ENCODE assay signal across 1 cellular context in the genomic region with DNA sequence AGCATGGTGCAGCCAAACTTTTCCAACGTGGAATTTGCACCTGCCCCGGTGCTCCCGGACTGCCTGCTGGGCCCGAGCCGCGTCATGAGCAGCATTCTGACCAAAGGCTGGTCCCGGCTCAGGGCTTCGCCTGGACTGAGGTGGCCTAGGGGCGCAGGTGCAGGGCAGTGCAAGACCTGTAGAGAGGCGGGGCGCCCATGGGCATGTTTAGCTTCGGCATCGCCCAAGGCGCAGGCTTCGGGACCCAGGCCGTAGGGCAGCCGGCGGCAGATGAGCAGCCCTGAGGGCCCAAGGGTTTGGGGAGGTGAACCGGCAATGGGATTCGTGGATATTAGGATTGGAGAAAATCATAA.
TF ChIP-seq lines count a peak whose summit lies in the region.

No MANE protein-coding gene starts in this region.

TF ChIP-seq in A549, 52 proteins besides CTCF, POLR2A, EP300 and RAD21 (continued from another document):
- no peak for TF ChIP-seq MAZ (IDR thresholded peaks at IDR 0.05; ENCODE audit: borderline replicate concordance, low read depth, low read length)
- TF ChIP-seq, protein P1, sequence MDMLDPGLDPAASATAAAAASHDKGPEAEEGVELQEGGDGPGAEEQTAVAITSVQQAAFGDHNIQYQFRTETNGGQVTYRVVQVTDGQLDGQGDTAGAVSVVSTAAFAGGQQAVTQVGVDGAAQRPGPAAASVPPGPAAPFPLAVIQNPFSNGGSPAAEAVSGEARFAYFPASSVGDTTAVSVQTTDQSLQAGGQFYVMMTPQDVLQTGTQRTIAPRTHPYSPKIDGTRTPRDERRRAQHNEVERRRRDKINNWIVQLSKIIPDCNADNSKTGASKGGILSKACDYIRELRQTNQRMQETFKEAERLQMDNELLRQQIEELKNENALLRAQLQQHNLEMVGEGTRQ (IDR thresholded peaks at IDR 0.05) = no peak
- TF ChIP-seq NPAS2 (CRISPR knock-in tag; IDR thresholded peaks at IDR 0.05; ENCODE audit: borderline replicate concordance) = no peak
- TF ChIP-seq, protein P2, sequence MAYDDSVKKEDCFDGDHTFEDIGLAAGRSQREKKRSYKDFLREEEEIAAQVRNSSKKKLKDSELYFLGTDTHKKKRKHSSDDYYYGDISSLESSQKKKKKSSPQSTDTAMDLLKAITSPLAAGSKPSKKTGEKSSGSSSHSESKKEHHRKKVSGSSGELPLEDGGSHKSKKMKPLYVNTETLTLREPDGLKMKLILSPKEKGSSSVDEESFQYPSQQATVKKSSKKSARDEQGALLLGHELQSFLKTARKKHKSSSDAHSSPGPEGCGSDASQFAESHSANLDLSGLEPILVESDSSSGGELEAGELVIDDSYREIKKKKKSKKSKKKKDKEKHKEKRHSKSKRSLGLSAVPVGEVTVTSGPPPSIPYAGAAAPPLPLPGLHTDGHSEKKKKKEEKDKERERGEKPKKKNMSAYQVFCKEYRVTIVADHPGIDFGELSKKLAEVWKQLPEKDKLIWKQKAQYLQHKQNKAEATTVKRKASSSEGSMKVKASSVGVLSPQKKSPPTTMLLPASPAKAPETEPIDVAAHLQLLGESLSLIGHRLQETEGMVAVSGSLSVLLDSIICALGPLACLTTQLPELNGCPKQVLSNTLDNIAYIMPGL (CRISPR knock-in tag; IDR thresholded peaks at IDR 0.05; ENCODE audit: borderline replicate concordance) = no peak
- TF ChIP-seq CEBPB (IDR thresholded peaks at IDR 0.05) = no peak
- TF ChIP-seq FOXS1 (CRISPR knock-in tag; IDR thresholded peaks at IDR 0.05) = no peak
- TF ChIP-seq RFX5 (IDR thresholded peaks at IDR 0.05) = no peak
- TF ChIP-seq TFCP2L1 (CRISPR knock-in tag; IDR thresholded peaks at IDR 0.05) = no peak
